11 cellular contexts compared by ENCODE assay signal in the genomic region with DNA sequence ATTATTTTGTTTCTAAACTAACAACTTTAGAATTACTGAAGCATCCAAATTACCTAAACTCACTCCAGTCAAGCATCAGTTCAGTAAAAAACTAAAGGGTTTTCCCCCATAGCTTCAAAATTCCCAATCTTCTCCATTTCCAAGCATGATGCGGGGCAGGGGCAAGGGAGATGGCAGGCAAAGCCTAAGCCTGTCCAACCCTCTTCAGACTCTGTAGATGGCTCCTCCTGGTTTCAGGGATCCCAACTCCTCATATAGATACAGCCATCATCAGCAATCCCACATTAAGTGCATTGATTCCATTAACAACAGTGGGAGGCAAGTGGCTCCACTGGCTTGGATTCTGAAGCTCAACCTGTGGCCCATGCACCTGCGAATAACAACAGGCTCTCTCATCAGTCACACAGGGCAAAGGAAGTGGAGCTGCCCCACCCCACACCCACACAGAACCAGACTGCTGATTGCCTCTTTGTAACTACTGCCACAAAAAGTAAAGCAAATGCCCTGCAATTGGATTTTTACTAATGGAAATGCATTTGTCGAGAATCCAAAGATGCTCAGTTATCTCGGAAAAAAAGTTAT. TPM values are rescaled to one million over a fixed set of nuclear protein-coding genes. Genes with fewer than 3 reads are reported as not detected.
A peak's percentile ranks its signal among the peaks of the same experiment; 100 is the strongest.
DNase-seq lines count a peak whose midpoint lies in the region; ATAC-seq and TF ChIP-seq lines count a peak whose summit lies in the region.
"Had no signal": no experiment of that assay in that cellular context is flagged by ENCODE, and none has a peak within 500 bp of the region (broad histone marks: within the 10 kb centered on the region; RNA-seq: fewer than 3 reads in every experiment).

No MANE protein-coding gene starts in this region.

- CTCF ChIA-PET in activated naive CD4-positive, alpha-beta T cell treated with anti-CD3 and anti-CD28 coated beads for 36 hours (lab: Charles Lee): interaction anchor here (0.6 kb wide), 2 partner anchors 289 to 393 kb away, joined by 3 read pairs; no protein-coding TSS in a partner anchor

- H2BK15ac ChIP-seq in mesenchymal stem cell (ENCODE audit: low read depth, poor library complexity, severe bottlenecking): no peak overlapping the region

- H2BK12ac ChIP-seq in mesenchymal stem cell (ENCODE audit: low read length in 2 of 2): no peak overlapping the region

- ATAC-seq in T-helper 17 cell (peak; percentile 89), HG02759 (IDR thresholded peaks at IDR 0.05; ENCODE audit: unreplicated experiment) (no peak)

- H2BK5ac ChIP-seq in mesenchymal stem cell (ENCODE audit: low read depth, low read length, poor library complexity, severe bottlenecking): no peak overlapping the region

- H3K9me3 Mint-ChIP-seq in activated naive CD4-positive, alpha-beta T cell treated with anti-CD3 and anti-CD28 coated beads for 36 hours: no peaks in the 10 kb centered on the region
- H3K9me3 Mint-ChIP-seq: activated T-helper 2 cell treated with anti-CD3 and anti-CD28 coated beads, Interferon-gamma antibody, Interleukin-2, Interleukin-4, amounts not matched to agents 10 μg/mL and 5 μg/mL and 100 μg/mL, durations not matched to agents 14 hours and 24 hours and 36 hours had no signal

- H2BK120ac ChIP-seq in mesenchymal stem cell (ENCODE audit: low read depth, low read length): no peak overlapping the region

- WGBS in mesenchymal stem cell: 90% methylated on average over 2 of the region's 4 CpGs

- no peak for TF ChIP-seq CTCF in GM12865 (IDR thresholded peaks at IDR 0.05; ENCODE audit: insufficient read depth, low read depth, low read length, missing control alignments)

- no peaks in the 10 kb centered on the region for H3K27me3 Mint-ChIP-seq in T-helper 17 cell
- no peaks in the 10 kb centered on the region for H3K27me3 Mint-ChIP-seq in activated naive CD4-positive, alpha-beta T cell treated with anti-CD3 and anti-CD28 coated beads for 36 hours (ENCODE audit: low read depth)

- H3K4me2 ChIP-seq in mesenchymal stem cell (ENCODE audit: low read length, poor library complexity, severe bottlenecking): no peak overlapping the region

- peaks cover 4% of the 10 kb centered on the region for H3K79me1 ChIP-seq in mesenchymal stem cell (replicated peaks; ENCODE audit: low read length, poor library complexity, severe bottlenecking)

- peaks cover 29% of the 10 kb centered on the region for H3K4me1 Mint-ChIP-seq in T-helper 17 cell
- H3K4me1 Mint-ChIP-seq in activated naive CD4-positive, alpha-beta T cell treated with anti-CD3 and anti-CD28 coated beads for 36 hours (ENCODE audit: low read depth): peaks cover 46% of the 10 kb centered on the region

- H3K14ac ChIP-seq in mesenchymal stem cell (ENCODE audit: low read length in 2 of 2): no peak overlapping the region

- H4K8ac ChIP-seq in mesenchymal stem cell (ENCODE audit: low read length): no peak overlapping the region

- H3K9ac ChIP-seq in mesenchymal stem cell (ENCODE audit: low read length): no peak overlapping the region

- no peaks in the 10 kb centered on the region for H3K36me3 Mint-ChIP-seq in T-helper 17 cell (ENCODE audit: low read depth)
- no peaks in the 10 kb centered on the region for H3K36me3 Mint-ChIP-seq in activated naive CD4-positive, alpha-beta T cell treated with anti-CD3 and anti-CD28 coated beads for 36 hours (ENCODE audit: low read depth)

- H4K91ac ChIP-seq in mesenchymal stem cell (ENCODE audit: low read length): no peak overlapping the region

- H3K27me3 ChIP-seq in mesenchymal stem cell (ENCODE audit: control insufficient read depth in 1 of 2, insufficient read depth in 1 of 2, low read length in 2 of 2): no peaks in the 10 kb centered on the region
- H3K27me3 ChIP-seq: esophagus muscularis mucosa had no signal

- no peak overlapping the region for H2AFZ ChIP-seq in mesenchymal stem cell (ENCODE audit: low read depth, low read length)

- no peak overlapping the region for H3K4me3 ChIP-seq in GM12865 (ENCODE audit: low read depth, low read length)
- H3K4me3 ChIP-seq in mesenchymal stem cell (ENCODE audit: insufficient read depth in 1 of 2, low read depth in 1 of 2, low read length in 2 of 2): no peak overlapping the region
- H3K4me3 ChIP-seq: esophagus muscularis mucosa had no signal

- H3K23ac ChIP-seq in mesenchymal stem cell (ENCODE audit: low read length in 2 of 2): no peak overlapping the region

- no peaks in the 10 kb centered on the region for H3K36me3 ChIP-seq in mesenchymal stem cell (ENCODE audit: control insufficient read depth in 1 of 2, insufficient read depth in 2 of 2, low read depth in 1 of 2, low read length in 2 of 2)
- H3K36me3 ChIP-seq: esophagus muscularis mucosa had no signal

- H3K4me1 ChIP-seq in mesenchymal stem cell (ENCODE audit: control insufficient read depth, insufficient read depth, low read depth, low read length): no peaks in the 10 kb centered on the region

- no peak overlapping the region for H2AK5ac ChIP-seq in mesenchymal stem cell (ENCODE audit: low read length, severe bottlenecking)

- no peak overlapping the region for H3K4ac ChIP-seq in mesenchymal stem cell (ENCODE audit: low read depth in 1 of 2, low read length in 2 of 2)

- H3K27ac Mint-ChIP-seq in T-helper 17 cell: peak overlapping the region; percentile 94
- peak overlapping the region; percentile 21 for H3K27ac Mint-ChIP-seq in activated naive CD4-positive, alpha-beta T cell treated with anti-CD3 and anti-CD28 coated beads for 36 hours
- H3K27ac Mint-ChIP-seq: activated T-helper 2 cell treated with anti-CD3 and anti-CD28 coated beads, Interferon-gamma antibody, Interleukin-2, Interleukin-4, amounts not matched to agents 10 μg/mL and 5 μg/mL and 100 μg/mL, durations not matched to agents 14 hours and 24 hours and 36 hours had no signal

- no peaks in the 10 kb centered on the region for H3K9me3 ChIP-seq in T-helper 17 cell (ENCODE audit: control insufficient read depth, low read length, poor library complexity, severe bottlenecking)
- no peaks in the 10 kb centered on the region for H3K9me3 ChIP-seq in mesenchymal stem cell (ENCODE audit: control insufficient read depth, low read length)
- H3K9me3 ChIP-seq: esophagus muscularis mucosa had no signal

- intact Hi-C loops in activated naive CD4-positive, alpha-beta T cell treated with anti-CD3 and anti-CD28 coated beads for 36 hours (cut with micrococcal nuclease): no loop called here

- DNase-seq in GM12865 (ENCODE audit: low read depth) (peak; percentile 30), T-helper 17 cell (peak in 1 of 3 donors; percentile 23), GM03348 (ENCODE audit: low spot score) (no peak), GOT3 (lab: John Stamatoyannopoulos, UW) (no peak), mesenchymal stem cell (no peak)
- peak; percentile 62 for DNase-seq in activated naive CD4-positive, alpha-beta T cell treated with anti-CD3 and anti-CD28 coated beads for 36 hours
- peak; percentile 23 for DNase-seq in stimulated activated CD4-positive, alpha-beta T cell treated with anti-CD3 and anti-CD28 coated beads, Interleukin-1b, Interleukin-23, amount 100 ng/mL, for 48 hours
- DNase-seq: C1 segment of cervical spinal cord had no signal

- peak overlapping the region; percentile 83 for H3K4me3 Mint-ChIP-seq in T-helper 17 cell
- peak overlapping the region; percentile 5 for H3K4me3 Mint-ChIP-seq in activated naive CD4-positive, alpha-beta T cell treated with anti-CD3 and anti-CD28 coated beads for 36 hours

- no peak overlapping the region for H3K27ac ChIP-seq in mesenchymal stem cell (ENCODE audit: low read length, poor library complexity, severe bottlenecking)
- H3K27ac ChIP-seq: esophagus muscularis mucosa had no signal

- no peak overlapping the region for H3K18ac ChIP-seq in mesenchymal stem cell (ENCODE audit: low read depth in 1 of 2, low read length in 2 of 2)

RNA-seq across cellular contexts. Expression of a gene that starts 14.9 kb away (rescaled TPM):
- 10 to 100 TPM; 36.1 to 49.8 TPM for total RNA-seq in T-helper 17 cell
- total RNA-seq in activated naive CD4-positive, alpha-beta T cell treated with anti-CD3 and anti-CD28 coated beads for 36 hours: 10 to 100 TPM; 15.1 to 15.4 TPM
- 1.2 TPM for polyA plus RNA-seq in mesenchymal stem cell (2013, experiment 1 of 2)
- polyA plus RNA-seq in mesenchymal stem cell (2013, experiment 2 of 2): 1.1 TPM

Comparison
In these comparisons a context has a peak if more than half of its experiments do, and no peak if none do; other contexts are left out.
1. DNase-seq: peak in GM12865 (single experiment), activated naive CD4-positive, alpha-beta T cell treated with anti-CD3 and anti-CD28 coated beads for 36 hours (single experiment) and stimulated activated CD4-positive, alpha-beta T cell treated with anti-CD3 and anti-CD28 coated beads, Interleukin-1b, Interleukin-23, amount 100 ng/mL, for 48 hours (single experiment); none in GM03348 (single experiment), GOT3 (single experiment) and mesenchymal stem cell (single experiment).